ENCODE assay signal across 18 cellular contexts in the genomic region with DNA sequence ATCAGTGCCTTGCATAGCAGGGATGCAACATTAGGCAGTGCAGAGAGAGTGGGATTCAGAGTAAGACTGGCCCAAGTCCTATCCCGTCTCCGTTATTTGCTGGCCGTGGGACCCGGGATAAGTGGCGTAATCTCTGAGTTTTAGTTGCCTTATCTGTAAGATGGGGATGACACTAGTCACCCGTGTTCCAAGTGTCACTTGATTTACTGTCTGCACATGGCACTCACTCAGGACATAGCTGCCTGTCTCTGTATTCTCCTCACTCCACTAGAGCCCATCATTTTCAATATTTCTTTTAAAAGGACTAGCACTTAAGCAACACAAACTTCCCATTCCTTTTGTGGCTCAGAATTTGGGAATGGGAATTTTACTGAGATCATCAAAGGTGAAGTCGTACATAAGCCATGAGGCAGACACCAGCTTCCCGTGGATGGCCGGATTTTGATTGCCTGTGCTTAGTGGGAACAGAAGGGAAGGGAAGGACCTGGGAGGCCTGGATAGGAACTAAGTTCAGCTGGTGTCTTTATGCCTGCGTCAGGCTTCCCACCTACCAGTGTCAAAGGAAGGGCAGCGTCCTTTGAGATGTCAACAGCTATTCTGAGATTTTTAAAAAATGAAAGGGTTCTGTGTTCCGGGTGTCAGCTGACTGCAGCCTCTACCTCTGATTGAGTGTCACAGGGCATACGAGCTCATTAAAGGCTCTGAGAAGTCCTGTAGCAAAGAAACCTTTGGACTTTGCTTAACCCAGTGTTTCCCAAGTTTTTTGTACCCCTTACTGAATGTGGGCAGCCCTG.
DNase-seq lines count a peak whose midpoint lies in the region; ATAC-seq and TF ChIP-seq lines count a peak whose summit lies in the region.
"Had no signal": no experiment of that assay in that cellular context is flagged by ENCODE, and none has a peak within 500 bp of the region (broad histone marks: within the 10 kb centered on the region; RNA-seq: fewer than 3 reads in every experiment).

No MANE protein-coding gene starts in this region.

- H3K27me3 ChIP-seq in right atrium auricular region (no peaks in the 10 kb centered on the region), uterus (no peaks in the 10 kb centered on the region)
- H3K27me3 ChIP-seq: BLaER1 treated with 17β-estradiol and CSF1 and Interleukin-3, amounts not matched to agents 10 nM and 100 nM had no signal

- H3K9me3 ChIP-seq in right atrium auricular region (no peaks in the 10 kb centered on the region), uterus (no peaks in the 10 kb centered on the region)
- H3K9me3 ChIP-seq: BLaER1 treated with 17β-estradiol and CSF1 and Interleukin-3, amounts not matched to agents 10 nM and 100 nM had no signal

- no peak for TF ChIP-seq CTCF in right atrium auricular region (IDR thresholded peaks at IDR 0.05)
- no peak for TF ChIP-seq CTCF in uterus (IDR thresholded peaks at IDR 0.05)
- TF ChIP-seq CTCF in GM13977 (IDR thresholded peaks at IDR 0.05; ENCODE audit: extremely low read depth, insufficient read depth, missing control alignments): no peak

- ATAC-seq in left cardiac atrium: peak; percentile 58 to 79
- peak; percentile 64 for ATAC-seq in left lobe of liver
- ATAC-seq: PC-3 had no signal

- H3K36me3 ChIP-seq in right atrium auricular region (no peaks in the 10 kb centered on the region), uterus (no peaks in the 10 kb centered on the region)
- H3K36me3 ChIP-seq: BLaER1 treated with 17β-estradiol and CSF1 and Interleukin-3, amounts not matched to agents 10 nM and 100 nM had no signal

- H3K4me1 ChIP-seq in right atrium auricular region (peaks cover 0 to 38% of the 10 kb centered on the region in 2 donors), uterus (peaks cover 0 to 5% of the 10 kb centered on the region in 2 donors)

- intact Hi-C loops in left cardiac atrium (cut with DNase I) (no loop called here), posterior vena cava (cut with DNase I) (no loop called here), uterus (cut with DNase I; ENCODE audit: low total_unique reads) (no loop called here)

- H3K27ac ChIP-seq in right atrium auricular region (peak overlapping the region in 1 of 2 donors; percentile 66), uterus (peak overlapping the region; percentile 12 to 13)
- H3K27ac ChIP-seq: BLaER1 treated with 17β-estradiol and CSF1 and Interleukin-3, amounts not matched to agents 10 nM and 100 nM; GM23248; HL-60; RWPE1 had no signal

- no peak for DNase-seq in left cardiac atrium
- no peak for DNase-seq in right atrium auricular region (ENCODE audit: low spot score)
- DNase-seq in left lobe of liver (ENCODE audit: low spot score): no peak
- peak; percentile 26 for DNase-seq in posterior vena cava (ENCODE audit: low spot score)
- no peak for DNase-seq in uterus
- no peak for DNase-seq in mucosa of gallbladder (ENCODE audit: low spot score)
- DNase-seq in GM13977 (ENCODE audit: low spot score): no peak
- DNase-seq in hepatic stellate cell (ENCODE audit: low spot score): no peak
- DNase-seq: CD8-positive, alpha-beta memory T cell; DND-41; HCEC 1CT; NCI-H187; NCI-H774 had no signal

- H3K4me3 ChIP-seq in right atrium auricular region (no peak overlapping the region), uterus (no peak overlapping the region)
- H3K4me3 ChIP-seq: BLaER1 treated with 17β-estradiol and CSF1 and Interleukin-3, amounts not matched to agents 10 nM and 100 nM; GM23248 had no signal

- in situ Hi-C loops in GM13977 (cut with MboI; ENCODE audit: low pct_unique_long_range_greater_than_20kb, low sequenced_read_pairs, unreplicated experiment): no loop called here

- no peak for TF ChIP-seq POLR2A in uterus (IDR thresholded peaks at IDR 0.05)
